Comparison of ENCODE assay signal across 38 cellular contexts in genomic region chr18:22145160-22145559, GRCh38. TPM values are rescaled to one million over a fixed set of nuclear protein-coding genes. Genes with fewer than 3 reads are reported as not detected.
"Had no signal": no experiment of that assay in that cellular context is flagged by ENCODE, and none has a peak within 500 bp of the region (broad histone marks: within the 10 kb centered on the region; RNA-seq: fewer than 3 reads in every experiment).

No MANE protein-coding gene starts in this region.

- H3K36me3 Mint-ChIP-seq: activated naive CD4-positive, alpha-beta T cell treated with anti-CD3 and anti-CD28 coated beads, Interleukin-2, amount 10 ng/mL, durations not matched to agents 7 days and 5 days; activated naive CD4-positive, alpha-beta T cell treated with anti-CD3 and anti-CD28 coated beads, Interleukin-2, amount 50 U/mL, for 24 hours; activated naive CD4-positive, alpha-beta T cell treated with anti-CD3 and anti-CD28 coated beads, Interleukin-2, amount 50 U/mL, for 72 hours; activated naive CD8-positive, alpha-beta T cell; activated naive CD8-positive, alpha-beta T cell treated with anti-CD3 and anti-CD28 coated beads for 36 hours; activated naive CD8-positive, alpha-beta T cell treated with anti-CD3 and anti-CD28 coated beads, Interleukin-2, amount 10 ng/mL, durations not matched to agents 7 days and 5 days; brain had no signal

- H3K4me1 ChIP-seq: adrenal gland, ascending aorta, breast epithelium had no signal

- H3K27ac Mint-ChIP-seq: activated naive CD4-positive, alpha-beta T cell treated with anti-CD3 and anti-CD28 coated beads for 36 hours; activated naive CD4-positive, alpha-beta T cell treated with anti-CD3 and anti-CD28 coated beads, Interleukin-2, amount 10 ng/mL, durations not matched to agents 7 days and 5 days; activated naive CD4-positive, alpha-beta T cell treated with anti-CD3 and anti-CD28 coated beads, Interleukin-2, amount 50 U/mL, for 24 hours; activated naive CD4-positive, alpha-beta T cell treated with anti-CD3 and anti-CD28 coated beads, Interleukin-2, amount 50 U/mL, for 72 hours; activated naive CD8-positive, alpha-beta T cell; activated naive CD8-positive, alpha-beta T cell treated with anti-CD3 and anti-CD28 coated beads for 36 hours; activated naive CD8-positive, alpha-beta T cell treated with anti-CD3 and anti-CD28 coated beads, Interleukin-2, amount 10 ng/mL, durations not matched to agents 7 days and 5 days; activated naive CD8-positive, alpha-beta T cell treated with anti-CD3 and anti-CD28 coated beads, Interleukin-2, amount 50 U/mL, for 24 hours; activated T-cell treated with anti-CD3 and anti-CD28 coated beads, Interleukin-2, amount 50 U/mL, for 24 hours; activated T-cell treated with anti-CD3 and anti-CD28 coated beads, Interleukin-2, amount 50 U/mL, for 72 hours; activated T-helper 1 cell treated with anti-CD3 and anti-CD28 coated beads, Interleukin-12 subunit alpha, Interleukin-12 subunit beta, Interleukin-2, Interleukin-4 antibody, amounts not matched to agents 30 ng/mL and 10 ng/mL and 1 ng/mL, durations not matched to agents 14 hours and 24 hours and 36 hours; activated T-helper 17 cell treated with anti-CD3 and anti-CD28 coated beads, Interleukin-2, amount 50 U/mL, for 72 hours; activated T-helper 2 cell treated with anti-CD3 and anti-CD28 coated beads, Interferon-gamma antibody, Interleukin-2, Interleukin-4, amounts not matched to agents 10 μg/mL and 5 μg/mL and 100 μg/mL, durations not matched to agents 14 hours and 24 hours and 36 hours; brain had no signal

- H3K36me3 ChIP-seq: adrenal gland, ascending aorta, brain microvascular endothelial cell, breast epithelium, cardiac muscle cell had no signal

- H3K27me3 ChIP-seq: adrenal gland, ascending aorta, body of pancreas, breast epithelium, cardiac muscle cell had no signal

- H3K9me3 Mint-ChIP-seq: activated naive CD4-positive, alpha-beta T cell treated with anti-CD3 and anti-CD28 coated beads, Interleukin-2, amount 10 ng/mL, durations not matched to agents 7 days and 5 days; activated naive CD4-positive, alpha-beta T cell treated with anti-CD3 and anti-CD28 coated beads, Interleukin-2, amount 50 U/mL, for 24 hours; activated naive CD4-positive, alpha-beta T cell treated with anti-CD3 and anti-CD28 coated beads, Interleukin-2, amount 50 U/mL, for 72 hours; activated naive CD8-positive, alpha-beta T cell treated with anti-CD3 and anti-CD28 coated beads for 36 hours; activated naive CD8-positive, alpha-beta T cell treated with anti-CD3 and anti-CD28 coated beads, Interleukin-2, amount 10 ng/mL, durations not matched to agents 7 days and 5 days; activated naive CD8-positive, alpha-beta T cell treated with anti-CD3 and anti-CD28 coated beads, Interleukin-2, amount 50 U/mL, for 24 hours; activated T-cell treated with anti-CD3 and anti-CD28 coated beads, Interleukin-2, amount 50 U/mL, for 24 hours; activated T-cell treated with anti-CD3 and anti-CD28 coated beads, Interleukin-2, amount 50 U/mL, for 4 hours; activated T-cell treated with anti-CD3 and anti-CD28 coated beads, Interleukin-2, amount 50 U/mL, for 72 hours; activated T-helper 1 cell treated with anti-CD3 and anti-CD28 coated beads, Interleukin-12 subunit alpha, Interleukin-12 subunit beta, Interleukin-2, Interleukin-4 antibody, amounts not matched to agents 30 ng/mL and 10 ng/mL and 1 ng/mL, durations not matched to agents 14 hours and 24 hours and 36 hours; activated T-helper 17 cell treated with anti-CD3 and anti-CD28 coated beads, Interleukin-2, amount 50 U/mL, for 72 hours; activated T-helper 2 cell treated with anti-CD3 and anti-CD28 coated beads, Interferon-gamma antibody, Interleukin-2, Interleukin-4, amounts not matched to agents 10 μg/mL and 5 μg/mL and 100 μg/mL, durations not matched to agents 14 hours and 24 hours and 36 hours; brain; central memory CD8-positive, alpha-beta T cell had no signal

- H3K4me3 ChIP-seq: adrenal gland, ascending aorta, body of pancreas, breast epithelium, cardiac muscle cell had no signal

- H3K27ac ChIP-seq: adrenal gland, ascending aorta, body of pancreas, brain microvascular endothelial cell, breast epithelium, cardiac muscle cell had no signal

- ATAC-seq: activated naive CD4-positive, alpha-beta T cell treated with anti-CD3 and anti-CD28 coated beads, Interleukin-2, amount 50 U/mL, for 72 hours; activated naive CD8-positive, alpha-beta T cell treated with anti-CD3 and anti-CD28 coated beads, Interleukin-2, amount 50 U/mL, for 24 hours; activated T-cell treated with anti-CD3 and anti-CD28 coated beads, Interleukin-2, amount 50 U/mL, for 4 hours; activated T-cell treated with anti-CD3 and anti-CD28 coated beads, Interleukin-2, amount 50 U/mL, for 72 hours; activated T-helper 17 cell treated with anti-CD3 and anti-CD28 coated beads, Interleukin-2, amount 50 U/mL, for 72 hours; body of pancreas had no signal

- H3K27me3 Mint-ChIP-seq: activated naive CD4-positive, alpha-beta T cell treated with anti-CD3 and anti-CD28 coated beads, Interleukin-2, amount 10 ng/mL, durations not matched to agents 7 days and 5 days; activated naive CD8-positive, alpha-beta T cell; activated naive CD8-positive, alpha-beta T cell treated with anti-CD3 and anti-CD28 coated beads for 36 hours; activated T-helper 17 cell treated with anti-CD3 and anti-CD28 coated beads, Interleukin-2, amount 50 U/mL, for 72 hours had no signal

- H3K9me3 ChIP-seq: adrenal gland, ascending aorta, body of pancreas, breast epithelium had no signal

- DNase-seq: activated effector memory CD4-positive, alpha-beta T cell treated with anti-CD3 and anti-CD28 coated beads, Interleukin-2, amount 50 U/mL, for 16 hours; activated effector memory CD4-positive, alpha-beta T cell treated with Interleukin-2 at 50 U/mL for 16 hours; activated gamma-delta T cell; activated gamma-delta T cell treated with Interleukin-2 at 50 U/mL for 16 hours; activated naive CD4-positive, alpha-beta T cell; activated naive CD4-positive, alpha-beta T cell treated with anti-CD3 and anti-CD28 coated beads for 36 hours; activated naive CD4-positive, alpha-beta T cell treated with anti-CD3 and anti-CD28 coated beads, Interleukin-2, amount 10 ng/mL, durations not matched to agents 7 days and 5 days; activated naive CD4-positive, alpha-beta T cell treated with anti-CD3 and anti-CD28 coated beads, Interleukin-2, amount 50 U/mL, for 16 hours; activated naive CD4-positive, alpha-beta T cell treated with Interleukin-2 at 50 U/mL for 16 hours; activated naive CD8-positive, alpha-beta T cell treated with anti-CD3 and anti-CD28 coated beads for 36 hours; activated naive CD8-positive, alpha-beta T cell treated with anti-CD3 and anti-CD28 coated beads, Interleukin-2, amount 10 ng/mL, durations not matched to agents 7 days and 5 days; activated naive CD8-positive, alpha-beta T cell treated with anti-CD3 and anti-CD28 coated beads, Interleukin-2, amount 50 U/mL, for 24 hours; activated T-cell treated with anti-CD3 and anti-CD28 coated beads, Interleukin-2, amount 50 U/mL, for 1 hour; activated T-cell treated with anti-CD3 and anti-CD28 coated beads, Interleukin-2, amount 50 U/mL, for 24 hours; activated T-cell treated with anti-CD3 and anti-CD28 coated beads, Interleukin-2, amount 50 U/mL, for 4 hours; activated T-cell treated with anti-CD3 and anti-CD28 coated beads, Interleukin-2, amount 50 U/mL, for 48 hours; activated T-cell treated with anti-CD3 and anti-CD28 coated beads, Interleukin-2, amount 50 U/mL, for 72 hours; adrenal gland; amniotic stem cell; amygdala; anterior cingulate cortex; aorta; body of pancreas; brain microvascular endothelial cell; caudate nucleus; central memory CD4-positive, alpha-beta T cell; cerebellar nuclear complex had no signal

- H3K4me1 Mint-ChIP-seq: activated naive CD4-positive, alpha-beta T cell treated with anti-CD3 and anti-CD28 coated beads, Interleukin-2, amount 10 ng/mL, durations not matched to agents 7 days and 5 days; activated naive CD4-positive, alpha-beta T cell treated with anti-CD3 and anti-CD28 coated beads, Interleukin-2, amount 50 U/mL, for 24 hours; activated naive CD8-positive, alpha-beta T cell treated with anti-CD3 and anti-CD28 coated beads for 36 hours; activated naive CD8-positive, alpha-beta T cell treated with anti-CD3 and anti-CD28 coated beads, Interleukin-2, amount 10 ng/mL, durations not matched to agents 7 days and 5 days; activated naive CD8-positive, alpha-beta T cell treated with anti-CD3 and anti-CD28 coated beads, Interleukin-2, amount 50 U/mL, for 24 hours; activated T-helper 17 cell treated with anti-CD3 and anti-CD28 coated beads, Interleukin-2, amount 50 U/mL, for 72 hours; brain; central memory CD8-positive, alpha-beta T cell had no signal

- H3K4me3 Mint-ChIP-seq: activated naive CD4-positive, alpha-beta T cell treated with anti-CD3 and anti-CD28 coated beads for 36 hours; activated naive CD4-positive, alpha-beta T cell treated with anti-CD3 and anti-CD28 coated beads, Interleukin-2, amount 10 ng/mL, durations not matched to agents 7 days and 5 days; activated naive CD4-positive, alpha-beta T cell treated with anti-CD3 and anti-CD28 coated beads, Interleukin-2, amount 50 U/mL, for 24 hours; activated naive CD8-positive, alpha-beta T cell; activated naive CD8-positive, alpha-beta T cell treated with anti-CD3 and anti-CD28 coated beads for 36 hours; activated naive CD8-positive, alpha-beta T cell treated with anti-CD3 and anti-CD28 coated beads, Interleukin-2, amount 10 ng/mL, durations not matched to agents 7 days and 5 days; activated naive CD8-positive, alpha-beta T cell treated with anti-CD3 and anti-CD28 coated beads, Interleukin-2, amount 50 U/mL, for 24 hours; activated T-cell treated with anti-CD3 and anti-CD28 coated beads, Interleukin-2, amount 50 U/mL, for 24 hours; activated T-cell treated with anti-CD3 and anti-CD28 coated beads, Interleukin-2, amount 50 U/mL, for 4 hours; activated T-cell treated with anti-CD3 and anti-CD28 coated beads, Interleukin-2, amount 50 U/mL, for 72 hours; activated T-helper 1 cell treated with anti-CD3 and anti-CD28 coated beads, Interleukin-12 subunit alpha, Interleukin-12 subunit beta, Interleukin-2, Interleukin-4 antibody, amounts not matched to agents 30 ng/mL and 10 ng/mL and 1 ng/mL, durations not matched to agents 14 hours and 24 hours and 36 hours; activated T-helper 17 cell treated with anti-CD3 and anti-CD28 coated beads, Interleukin-2, amount 50 U/mL, for 72 hours; brain; central memory CD8-positive, alpha-beta T cell had no signal

RNA-seq across cellular contexts. Expression of gene GATA6, which starts 24.2 kb away (rescaled TPM):
- total RNA-seq: activated naive CD4-positive, alpha-beta T cell treated with anti-CD3 and anti-CD28 coated beads for 36 hours; activated naive CD4-positive, alpha-beta T cell treated with anti-CD3 and anti-CD28 coated beads, Interleukin-2, amount 50 U/mL, for 72 hours; activated naive CD8-positive, alpha-beta T cell treated with anti-CD3 and anti-CD28 coated beads for 36 hours; activated T-helper 1 cell treated with anti-CD3 and anti-CD28 coated beads, Interleukin-12 subunit alpha, Interleukin-12 subunit beta, Interleukin-2, Interleukin-4 antibody, amounts not matched to agents 30 ng/mL and 10 ng/mL and 1 ng/mL, durations not matched to agents 14 hours and 24 hours and 36 hours; activated T-helper 17 cell treated with anti-CD3 and anti-CD28 coated beads, Interleukin-2, amount 50 U/mL, for 72 hours; activated T-helper 2 cell treated with anti-CD3 and anti-CD28 coated beads, Interferon-gamma antibody, Interleukin-2, Interleukin-4, amounts not matched to agents 10 μg/mL and 5 μg/mL and 100 μg/mL, durations not matched to agents 14 hours and 24 hours and 36 hours had no signal
